9 cellular contexts compared by ENCODE assay signal in genomic region chr1:201461783-201462441, GRCh38. TPM values are rescaled to one million over a fixed set of nuclear protein-coding genes. Genes with fewer than 3 reads are reported as not detected.
DNase-seq lines count a peak whose midpoint lies in the region; ATAC-seq and TF ChIP-seq lines count a peak whose summit lies in the region.
"Had no signal": no experiment of that assay in that cellular context is flagged by ENCODE, and none has a peak within 500 bp of the region (broad histone marks: within the 10 kb centered on the region; RNA-seq: fewer than 3 reads in every experiment).

No MANE protein-coding gene starts in this region.

- no TSS peak for BruUV-seq in MCF 10A (replicated peaks; lab: Mats Ljungman, UMichigan)

- peaks cover 59% of the 10 kb centered on the region for H3K36me3 Mint-ChIP-seq in MCF 10A (ENCODE audit: insufficient read depth, unreplicated experiment)

- H3K27me3 ChIP-seq in thymus (ENCODE audit: control insufficient read depth, insufficient read depth): no peaks in the 10 kb centered on the region

- ATAC-seq in left colon (peak; percentile 43), GM21381 (IDR thresholded peaks at IDR 0.05; ENCODE audit: unreplicated experiment) (no peak)

- no peaks in the 10 kb centered on the region for H3K9me3 Mint-ChIP-seq in MCF 10A (ENCODE audit: unreplicated experiment)

- peaks cover 5% of the 10 kb centered on the region for H3K36me3 ChIP-seq in thymus (ENCODE audit: control insufficient read depth, insufficient read depth)

- POLR2A ChIA-PET in MCF 10A (lab: Yijun Ruan, JAX): interaction anchor here (0.6 to 43.8 kb wide), 32 partner anchors 10 to 1503 kb away, joined by 3 to 1388 read pairs (median 5); partner anchors contain the start of genes CSRP1, IPO9, PHLDA3 and TIMM17A

- no peak for TF ChIP-seq CTCF in MCF 10A (IDR thresholded peaks at IDR 0.05; ENCODE audit: unreplicated experiment)

- H3K4me1 ChIP-seq in thymus (ENCODE audit: control insufficient read depth, insufficient read depth, low read length): no peaks in the 10 kb centered on the region

- DNase-seq in HT1080 (ENCODE audit: low read depth) (peak; percentile 98), MCF 10A (ENCODE audit: unreplicated experiment) (peak; percentile 100), left colon (peak; percentile 38 to 78), NCI-H748 treated with DMSO at 0.1 percent for 48 hours (lab: John Stamatoyannopoulos, UW) (no peak), HuH-7 (ENCODE audit: low spot score) (no peak), SKM-1 (lab: John Stamatoyannopoulos, UW; ENCODE audit: unreplicated experiment) (no peak)

- intact Hi-C loops in MCF 10A (cut with micrococcal nuclease): loop anchor here (1.0 to 2.0 kb wide), 3 partner anchors 7 to 27 kb away; partner anchors contain the start of gene PHLDA3
- intact Hi-C loops in left colon (cut with DNase I, micrococcal nuclease): no loop called here

- peak overlapping the region; percentile 93 for H3K27ac Mint-ChIP-seq in MCF 10A (ENCODE audit: low read depth, unreplicated experiment)

- peak overlapping the region; percentile 56 for H3K27ac ChIP-seq in thymus (ENCODE audit: low read depth)

- CTCF ChIA-PET in MCF 10A (lab: Yijun Ruan, JAX): interaction anchor here (0.6 to 70.3 kb wide), 9 partner anchors 10 to 823 kb away, joined by 3 to 3816 read pairs (median 4); partner anchors contain the start of gene CSRP1

- WGBS in thymus: 93% methylated on average over 12 of the region's 12 CpGs

- H3K4me3 Mint-ChIP-seq in MCF 10A (ENCODE audit: unreplicated experiment): peak overlapping the region; percentile 56

- peaks cover 76% of the 10 kb centered on the region for H3K4me1 Mint-ChIP-seq in MCF 10A (ENCODE audit: insufficient read depth, unreplicated experiment)

- H3K27me3 Mint-ChIP-seq in MCF 10A (ENCODE audit: insufficient read depth, unreplicated experiment): no peaks in the 10 kb centered on the region

- no peaks in the 10 kb centered on the region for H3K9me3 ChIP-seq in thymus (ENCODE audit: control insufficient read depth)

- H3K4me3 ChIP-seq in thymus (ENCODE audit: low read length): no peak overlapping the region

RNA-seq across cellular contexts. Expression of gene PHLDA3, which starts 7.1 kb away (rescaled TPM):
- 91.8 and 111 TPM in 2 replicates for total RNA-seq in HT1080 (2014; rRNA removed; shearing (Covaris generic))
- 104 and 143 TPM in 2 replicates for polyA plus RNA-seq in HT1080 (2015; cell fraction: cytosol; rRNA removed)
- 90.0 and 94.6 TPM in 2 replicates for polyA plus RNA-seq in HT1080 (2015; cell fraction: nucleus; rRNA removed)
- total RNA-seq in MCF 10A (2022) (169 and 204 TPM in 2 replicates), left colon (10 to 100 TPM; 13.1 to 19.3 TPM)
- polyA plus RNA-seq in thymus: 31.7 TPM

RNA-seq across cellular contexts. Expression of gene TNNI1, which starts 40.4 kb away (rescaled TPM):
- not detected in 2 replicates for total RNA-seq in HT1080 (2014; rRNA removed; shearing (Covaris generic))
- not detected in 2 replicates for polyA plus RNA-seq in HT1080 (2015; cell fraction: cytosol; rRNA removed)
- not detected in 2 replicates for polyA plus RNA-seq in HT1080 (2015; cell fraction: nucleus; rRNA removed)
- 0.05 TPM in 1 of 2 replicates, not detected in the other for total RNA-seq in MCF 10A (2022)
- total RNA-seq in left colon: not detected
- polyA plus RNA-seq in thymus: 3.5 TPM
- total RNA-seq: lung microvascular endothelial cell had no signal

RNA-seq across cellular contexts. Expression of gene CSRP1, which starts 45.0 kb away (rescaled TPM):
- total RNA-seq in HT1080 (2014; rRNA removed; shearing (Covaris generic)): 516 and 694 TPM in 2 replicates
- 857 and 1,112 TPM in 2 replicates for polyA plus RNA-seq in HT1080 (2015; cell fraction: cytosol; rRNA removed)
- polyA plus RNA-seq in HT1080 (2015; cell fraction: nucleus; rRNA removed): 468 and 520 TPM in 2 replicates
- total RNA-seq in MCF 10A (2022): 263 and 358 TPM in 2 replicates
- total RNA-seq in left colon: 100 to 1,000 TPM; 131 to 355 TPM
- polyA plus RNA-seq in thymus: 170 TPM

Comparison
In these comparisons a context has a peak if more than half of its experiments do, and no peak if none do; other contexts are left out.
1. DNase-seq: peak in HT1080 (single experiment), MCF 10A (single experiment) and left colon (2 of 2); none in NCI-H748 treated with DMSO at 0.1 percent for 48 hours (single experiment), HuH-7 (single experiment) and SKM-1 (single experiment).